Comparison of ENCODE assay signal across 8 cellular contexts in the genomic region with DNA sequence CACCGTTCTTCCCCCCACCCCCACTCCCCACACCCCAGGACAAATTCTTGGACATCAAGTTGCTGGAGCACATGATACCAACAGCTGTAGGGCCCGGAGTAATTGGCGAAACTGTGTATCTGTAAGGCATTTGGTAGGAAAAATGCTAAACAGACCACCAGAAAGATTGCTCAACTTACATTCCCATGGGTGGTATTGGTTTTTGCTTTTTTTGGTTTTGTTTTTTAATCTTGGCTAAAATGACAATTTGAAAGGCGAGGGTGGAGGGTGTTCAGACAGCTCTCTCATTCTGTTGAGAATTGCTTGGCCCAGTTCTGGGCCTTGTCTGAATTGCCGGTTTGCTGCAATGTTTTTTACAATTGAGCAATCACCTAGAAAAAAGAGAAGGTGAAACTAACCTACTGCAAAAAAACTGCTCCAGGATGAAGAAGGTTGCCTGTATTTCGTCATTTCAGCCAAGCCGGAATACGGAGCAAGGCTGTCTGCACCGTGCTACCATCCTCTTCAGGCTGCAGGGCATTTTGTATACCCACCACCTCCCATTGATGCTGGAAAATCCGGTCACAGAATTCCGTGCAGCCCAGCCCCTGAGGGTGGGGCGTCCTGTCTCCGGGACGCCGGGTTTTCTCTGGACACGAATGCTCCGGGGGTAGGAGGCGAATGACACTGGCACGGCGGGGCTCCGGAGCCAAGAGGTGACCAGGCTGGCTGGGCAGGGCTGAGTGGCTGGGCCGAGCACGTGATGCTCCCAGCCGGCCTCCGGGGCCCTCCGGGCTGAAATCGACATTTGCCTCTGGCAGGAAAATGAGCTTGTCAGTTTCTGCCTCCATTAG. TPM values are rescaled to one million over a fixed set of nuclear protein-coding genes. Genes with fewer than 3 reads are reported as not detected.
DNase-seq lines count a peak whose midpoint lies in the region; ATAC-seq and TF ChIP-seq lines count a peak whose summit lies in the region.

A gene (plus strand): TSS at position 777 of the 833 bp plus-strand sequence. CDS start 28,058 bp downstream, outside the sequence.

- ATAC-seq in HG03521 (IDR thresholded peaks at IDR 0.05; ENCODE audit: unreplicated experiment) (peak; percentile 62), thoracic aorta (ENCODE audit: insufficient number of reproducible peaks, low FRiP score, low read depth) (peak; percentile 73)

- peak within 1 kb of the TSS; percentile 55 for H3K9ac ChIP-seq in endocrine pancreas (ENCODE audit: control insufficient read depth, insufficient read depth, low read length)

- TF ChIP-seq POLR2A in Peyer's patch (IDR thresholded peaks at IDR 0.05) = no peak

- H3K4me3 ChIP-seq in Peyer's patch (peak within 1 kb of the TSS; percentile 27 to 35 (median 30)), endocrine pancreas (ENCODE audit: control insufficient read depth, insufficient read depth, low read length) (peak within 1 kb of the TSS; percentile 93), thoracic aorta (peak within 1 kb of the TSS; percentile 68)

- H3K36me3 ChIP-seq in Peyer's patch = no peaks in the 10 kb centered on the region
- H3K36me3 ChIP-seq in endocrine pancreas (ENCODE audit: control insufficient read depth, insufficient read depth, low read length) = no peaks in the 10 kb centered on the region
- H3K36me3 ChIP-seq in thoracic aorta = no peaks in the 10 kb centered on the region

- no peaks in the 10 kb centered on the region for H3K4me1 ChIP-seq in Peyer's patch
- H3K4me1 ChIP-seq in endocrine pancreas (ENCODE audit: control insufficient read depth, insufficient read depth, low read length) = peaks cover 11% of the 10 kb centered on the region
- H3K4me1 ChIP-seq in thoracic aorta (ENCODE audit: control insufficient read depth in 1 of 2, low read depth in 2 of 2) = no peaks in the 10 kb centered on the region

- TF ChIP-seq CTCF in Peyer's patch (IDR thresholded peaks at IDR 0.05) (no peak), thoracic aorta (IDR thresholded peaks at IDR 0.05) (no peak)

- H3K9me3 ChIP-seq in Peyer's patch = no peaks in the 10 kb centered on the region
- no peaks in the 10 kb centered on the region for H3K9me3 ChIP-seq in endocrine pancreas (ENCODE audit: control insufficient read depth, low read length)
- no peaks in the 10 kb centered on the region for H3K9me3 ChIP-seq in thoracic aorta

- peak within 1 kb of the TSS in 3 of 4 donors; percentile 42 to 73 (median 50) for H3K27ac ChIP-seq in Peyer's patch
- peak within 1 kb of the TSS in 1 of 2 donors; percentile 52 for H3K27ac ChIP-seq in thoracic aorta

- H3K27me3 ChIP-seq in Peyer's patch (no peaks in the 10 kb centered on the region), endocrine pancreas (ENCODE audit: control insufficient read depth, insufficient read depth, low read length) (no peaks in the 10 kb centered on the region), thoracic aorta (replicated peaks; ENCODE audit: insufficient read depth) (no peaks in the 10 kb centered on the region)

- peak in 2 of 3 experiments; percentile 67 to 73 for DNase-seq in NCI-H1417 (lab: John Stamatoyannopoulos, UW)
- no peak for DNase-seq in NCI-H1417 treated with DMSO at 0.1 percent for 48 hours (lab: John Stamatoyannopoulos, UW)
- DNase-seq in Peyer's patch = peak in 2 of 3 donors; percentile 49 to 60
- DNase-seq in medulla oblongata (ENCODE audit: extremely low spot score) = peak; percentile 81
- no peak for DNase-seq in thoracic aorta (ENCODE audit: low spot score)
- DNase-seq in GDM1 (lab: John Stamatoyannopoulos, UW) = no peak

RNA-seq across cellular contexts. Expression of the gene that starts here (rescaled TPM):
- total RNA-seq in Peyer's patch = 1 to 10 TPM in 2 of 4 donors, under 1 TPM in 1, not detected in 1; 0.35 to 4.3 (median 1.7) TPM
- total RNA-seq in thoracic aorta = 1 to 10 TPM; 3.5 to 5.6 TPM

Comparison
In these comparisons a context has a peak if more than half of its experiments do, and no peak if none do; other contexts are left out.
1. DNase-seq: peak in NCI-H1417 (2 of 3), Peyer's patch (2 of 3) and medulla oblongata (single experiment); none in NCI-H1417 treated with DMSO at 0.1 percent for 48 hours (single experiment), thoracic aorta (single experiment) and GDM1 (single experiment).
2. H3K4me3 ChIP-seq: peak in every context shown above with its lines; median percentile 93 in endocrine pancreas; 68 in thoracic aorta; 30 in Peyer's patch.